In the genomic region with DNA sequence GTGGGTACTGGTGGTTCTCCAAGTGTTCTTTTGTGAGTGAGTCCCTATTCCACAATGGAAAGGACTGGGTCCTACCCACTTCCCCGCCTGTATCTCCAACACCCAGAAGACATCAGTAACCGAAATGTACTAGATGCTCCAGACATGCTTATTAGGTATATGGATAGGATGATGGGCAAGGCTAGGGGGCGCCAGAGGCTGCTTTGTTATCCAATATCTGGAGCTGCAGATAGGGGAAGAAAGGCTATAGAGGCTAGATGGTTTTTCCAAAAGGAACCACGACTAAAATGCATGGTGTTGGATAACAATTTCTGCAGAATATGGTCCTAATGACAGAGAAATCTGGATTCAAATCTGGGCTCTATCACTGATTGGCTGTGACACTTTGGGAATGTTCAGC, we compare ENCODE assay signal across 8 cellular contexts. TPM values are rescaled to one million over a fixed set of nuclear protein-coding genes. Genes with fewer than 3 reads are reported as not detected.
DNase-seq lines count a peak whose midpoint lies in the region; ATAC-seq and TF ChIP-seq lines count a peak whose summit lies in the region.

No MANE protein-coding gene starts in this region.

- no peaks in the 10 kb centered on the region for H3K27me3 ChIP-seq in CD4-positive, CD25-positive, alpha-beta regulatory T cell (ENCODE audit: control insufficient read depth, insufficient read depth, low read length)
- no peaks in the 10 kb centered on the region for H3K27me3 ChIP-seq in cardiac muscle cell

- TF ChIP-seq CTCF in HFF-Myc (IDR thresholded peaks at IDR 0.05; ENCODE audit: low read depth, low read length, missing control alignments) (peak; percentile 39), OCI-LY7 (conservative IDR thresholded peaks at IDR 0.05; ENCODE audit: low read length) (peak; percentile 98), cardiac muscle cell (IDR thresholded peaks at IDR 0.05; ENCODE audit: low read depth, low read length) (peak; percentile 37)

- no peak overlapping the region for H3K4me2 ChIP-seq in OCI-LY7 (ENCODE audit: low read length)

- H3K27ac ChIP-seq in CD4-positive, CD25-positive, alpha-beta regulatory T cell (ENCODE audit: insufficient read depth, low read length, poor library complexity, severe bottlenecking) = no peak overlapping the region
- H3K27ac ChIP-seq in OCI-LY7 (ENCODE audit: low read depth, low read length, poor library complexity, severe bottlenecking) (peak overlapping the region; percentile 14), cardiac muscle cell (no peak overlapping the region)

- ATAC-seq in CD4-positive, CD25-positive, alpha-beta regulatory T cell (ENCODE audit: low read depth in 2 of 2) = peak in 1 of 2 donors; percentile 28
- peak; percentile 71 to 72 for ATAC-seq in activated T-cell treated with anti-CD3 and anti-CD28 coated beads, Interleukin-2, amount 50 U/mL, for 72 hours (replicated peaks in 1 of 2)
- ATAC-seq in GM21515 (IDR thresholded peaks at IDR 0.05; ENCODE audit: unreplicated experiment) (no peak), GM18858 (IDR thresholded peaks at IDR 0.05; ENCODE audit: unreplicated experiment) (no peak)

- no peak overlapping the region for H3K27ac Mint-ChIP-seq in CD4-positive, CD25-positive, alpha-beta regulatory T cell
- no peak overlapping the region for H3K27ac Mint-ChIP-seq in activated T-cell treated with anti-CD3 and anti-CD28 coated beads, Interleukin-2, amount 50 U/mL, for 72 hours

- H3K79me2 ChIP-seq in OCI-LY7 (ENCODE audit: insufficient read depth, low read depth, low read length) = peaks cover 15% of the 10 kb centered on the region; the same call in 1 of the 2 replicates

- no peaks in the 10 kb centered on the region for H3K9me2 ChIP-seq in OCI-LY7 (ENCODE audit: insufficient read depth, low read length)

- peaks cover 0 to 7% (median 4%) of the 10 kb centered on the region in 4 donors for H3K4me1 Mint-ChIP-seq in CD4-positive, CD25-positive, alpha-beta regulatory T cell
- peaks cover 17% of the 10 kb centered on the region for H3K4me1 Mint-ChIP-seq in activated T-cell treated with anti-CD3 and anti-CD28 coated beads, Interleukin-2, amount 50 U/mL, for 72 hours (ENCODE audit: low read depth)

- no peaks in the 10 kb centered on the region for H4K20me1 ChIP-seq in OCI-LY7 (ENCODE audit: insufficient read depth, low read length)

- intact Hi-C loops in OCI-LY7 (cut with micrococcal nuclease; ENCODE audit: unreplicated experiment) = loop anchor here (1.0 to 2.0 kb wide), 4 partner anchors 54 to 188 kb away; no protein-coding TSS in a partner anchor

- H3K36me3 ChIP-seq in CD4-positive, CD25-positive, alpha-beta regulatory T cell (ENCODE audit: control insufficient read depth, insufficient read depth, low read length) = no peaks in the 10 kb centered on the region
- H3K36me3 ChIP-seq in OCI-LY7 (ENCODE audit: insufficient read depth, low read length) (peaks cover 100% of the 10 kb centered on the region), cardiac muscle cell (no peaks in the 10 kb centered on the region)

- H3K9me3 Mint-ChIP-seq in CD4-positive, CD25-positive, alpha-beta regulatory T cell = no peaks in the 10 kb centered on the region
- H3K9me3 Mint-ChIP-seq in activated T-cell treated with anti-CD3 and anti-CD28 coated beads, Interleukin-2, amount 50 U/mL, for 72 hours = no peaks in the 10 kb centered on the region

- CTCF ChIA-PET in OCI-LY7 (lab: Charles Lee; ENCODE audit: unreplicated experiment) = interaction anchor here (0.6 to 1.5 kb wide), 4 partner anchors 9 to 113 kb away, joined by 3 to 7 read pairs (median 3); no protein-coding TSS in a partner anchor

- H3K27me3 Mint-ChIP-seq in CD4-positive, CD25-positive, alpha-beta regulatory T cell = no peaks in the 10 kb centered on the region
- no peaks in the 10 kb centered on the region for H3K27me3 Mint-ChIP-seq in activated T-cell treated with anti-CD3 and anti-CD28 coated beads, Interleukin-2, amount 50 U/mL, for 72 hours (ENCODE audit: low read depth)

- POLR2A ChIA-PET in OCI-LY7 (lab: Charles Lee) = interaction anchor here (4.9 kb wide), 1 partner anchor 75 kb away, joined by 17 read pairs; no protein-coding TSS in a partner anchor

- no peaks in the 10 kb centered on the region for H3K9me3 ChIP-seq in CD4-positive, CD25-positive, alpha-beta regulatory T cell (ENCODE audit: control insufficient read depth in 2 of 2, low read length in 2 of 2)
- no peaks in the 10 kb centered on the region for H3K9me3 ChIP-seq in OCI-LY7 (ENCODE audit: low read length)
- H3K9me3 ChIP-seq in cardiac muscle cell (ENCODE audit: low read depth) = no peaks in the 10 kb centered on the region

- no peak overlapping the region for H3K4me3 ChIP-seq in CD4-positive, CD25-positive, alpha-beta regulatory T cell (ENCODE audit: low read depth, low read length)
- no peak overlapping the region for H3K4me3 ChIP-seq in HFF-Myc (replicated peaks; ENCODE audit: low read depth, low read length)
- H3K4me3 ChIP-seq in OCI-LY7 (ENCODE audit: low read depth, low read length, poor library complexity, severe bottlenecking) = no peak overlapping the region
- no peak overlapping the region for H3K4me3 ChIP-seq in cardiac muscle cell

- H3K36me3 Mint-ChIP-seq in CD4-positive, CD25-positive, alpha-beta regulatory T cell = no peaks in the 10 kb centered on the region
- H3K36me3 Mint-ChIP-seq in activated T-cell treated with anti-CD3 and anti-CD28 coated beads, Interleukin-2, amount 50 U/mL, for 72 hours (ENCODE audit: insufficient read depth in 2 of 2) = no peaks in the 10 kb centered on the region

- H3K4me3 Mint-ChIP-seq in CD4-positive, CD25-positive, alpha-beta regulatory T cell = no peak overlapping the region
- no peak overlapping the region for H3K4me3 Mint-ChIP-seq in activated T-cell treated with anti-CD3 and anti-CD28 coated beads, Interleukin-2, amount 50 U/mL, for 72 hours

- no TSS peak for BruUV-seq in OCI-LY7 (replicated peaks; lab: Mats Ljungman, UMichigan)

- peak in 2 of 3 donors; percentile 4 to 62 for DNase-seq in CD4-positive, CD25-positive, alpha-beta regulatory T cell
- DNase-seq in HFF-Myc (ENCODE audit: extremely low read depth, low read depth) (no peak), OCI-LY7 (ENCODE audit: low spot score) (peak; percentile 87), cardiac muscle cell (ENCODE audit: low read depth in 1 of 2, low spot score in 1 of 2) (peak; percentile 27 to 76), putamen (ENCODE audit: low spot score) (peak; percentile 31)
- DNase-seq in activated T-cell treated with anti-CD3 and anti-CD28 coated beads, Interleukin-2, amount 50 U/mL, for 72 hours = peak; percentile 75 to 80

- H2AFZ ChIP-seq in OCI-LY7 (ENCODE audit: low read length) = no peak overlapping the region

- H3K4me1 ChIP-seq in CD4-positive, CD25-positive, alpha-beta regulatory T cell (ENCODE audit: control insufficient read depth, insufficient read depth, low read length, poor library complexity, severe bottlenecking) = no peaks in the 10 kb centered on the region
- peaks cover 25% of the 10 kb centered on the region for H3K4me1 ChIP-seq in OCI-LY7 (ENCODE audit: insufficient read depth, low read length, poor library complexity, severe bottlenecking)
- H3K4me1 ChIP-seq in cardiac muscle cell (ENCODE audit: low read depth) = peaks cover 16% of the 10 kb centered on the region

RNA-seq across cellular contexts. Expression of a gene that starts 56.2 kb away (rescaled TPM):
- total RNA-seq in CD4-positive, CD25-positive, alpha-beta regulatory T cell = 82.8 TPM
- polyA plus RNA-seq in CD4-positive, CD25-positive, alpha-beta regulatory T cell = 10 to 100 TPM; 59.9 to 71.0 (median 69.3) TPM
- 20.8 and 23.0 TPM in 2 replicates for total RNA-seq in OCI-LY7 (2014; rRNA removed; shearing (Covaris generic))
- 80.2 and 88.8 TPM in 2 replicates for total RNA-seq in OCI-LY7 (2022)
- 10 to 100 TPM; 72.8 to 76.7 TPM for total RNA-seq in activated T-cell treated with anti-CD3 and anti-CD28 coated beads, Interleukin-2, amount 50 U/mL, for 72 hours
- 39.2 and 47.4 TPM in 2 replicates for total RNA-seq in cardiac muscle cell
- 62.8 and 73.9 TPM in 2 replicates for polyA plus RNA-seq in cardiac muscle cell

Comparison
In these comparisons a context has a peak if more than half of its experiments do, and no peak if none do; other contexts are left out.
1. ATAC-seq: peak in activated T-cell treated with anti-CD3 and anti-CD28 coated beads, Interleukin-2, amount 50 U/mL, for 72 hours (2 of 2); none in GM21515 (single experiment) and GM18858 (single experiment).
2. CTCF ChIP-seq: peak in every context shown above with its lines; median percentile 98 in OCI-LY7; 39 in HFF-Myc; 37 in cardiac muscle cell.